In genomic region chr12:6786416-6787094, GRCh38 we compare ENCODE assay signal across 1 cellular context.
TF ChIP-seq lines count a peak whose summit lies in the region.

No MANE protein-coding gene starts in this region.

TF ChIP-seq in GM12891, 5 proteins besides CTCF, POLR2A, EP300 and RAD21 (continued from another document):
- TF ChIP-seq PAX5 (IDR thresholded peaks at IDR 0.05; ENCODE audit: insufficient read depth, low read length, severe bottlenecking): no peak
- no peak for TF ChIP-seq POU2F2 (IDR thresholded peaks at IDR 0.05; ENCODE audit: low read depth, low read length)
